In genomic region chr17:32174889-32175288, GRCh38 we compare ENCODE assay signal across 21 cellular contexts. TPM values are rescaled to one million over a fixed set of nuclear protein-coding genes. Genes with fewer than 3 reads are reported as not detected.
DNase-seq lines count a peak whose midpoint lies in the region; ATAC-seq and TF ChIP-seq lines count a peak whose summit lies in the region.
"Had no signal": no experiment of that assay in that cellular context is flagged by ENCODE, and none has a peak within 500 bp of the region (broad histone marks: within the 10 kb centered on the region; RNA-seq: fewer than 3 reads in every experiment).

No MANE protein-coding gene starts in this region.

- ATAC-seq in left lobe of liver (peak; percentile 40), HG03520 (IDR thresholded peaks at IDR 0.05; ENCODE audit: unreplicated experiment) (no peak)
- ATAC-seq: Panc1 had no signal

- H3K27ac ChIP-seq in dorsolateral prefrontal cortex, result peak overlapping the region in 24 of 59 donors; percentile 1 to 62 (median 32)
- H3K27ac ChIP-seq: 22Rv1 had no signal

- intact Hi-C loops in dorsolateral prefrontal cortex (cut with DNase I), result no loop called here

- DNase-seq in DMS 273 (lab: John Stamatoyannopoulos, UW; ENCODE audit: unreplicated experiment), result peak; percentile 8
- no peak for DNase-seq in DMS 273 treated with DMSO at 0.1 percent for 48 hours (lab: John Stamatoyannopoulos, UW)
- peak; percentile 11 for DNase-seq in Ammon's horn (ENCODE audit: low spot score)
- peak; percentile 69 for DNase-seq in NCI-H82 treated with DMSO at 0.1 percent for 48 hours (lab: John Stamatoyannopoulos, UW; ENCODE audit: unreplicated experiment)
- DNase-seq in left lobe of liver (ENCODE audit: low spot score), result no peak
- no peak for DNase-seq in dorsolateral prefrontal cortex
- DNase-seq in NCI-H2196 (lab: John Stamatoyannopoulos, UW; ENCODE audit: unreplicated experiment), result no peak
- DNase-seq: AML-193, COR-L47, DMS153, GF-D8, H9, Kasumi-1, MM.1S, NCI-H1092, NCI-H1436 treated with DMSO at 0.1 percent for 48 hours, NCI-H2029 treated with DMSO at 0.1 percent for 48 hours, NCI-H510A treated with DMSO at 0.1 percent for 48 hours had no signal

- H3K27me3 ChIP-seq in dorsolateral prefrontal cortex, result no peaks in the 10 kb centered on the region

- no peak overlapping the region for H3K4me3 ChIP-seq in dorsolateral prefrontal cortex

- TF ChIP-seq CTCF in dorsolateral prefrontal cortex (IDR thresholded peaks at IDR 0.05 in 54 of 56, conservative IDR thresholded peaks at IDR 0.05 in 2 of 56; ENCODE audit: low read depth in 1 of 56, partially characterized antibody in 56 of 56), result no peak

RNA-seq across cellular contexts. Expression of gene RHOT1, which starts 32.6 kb away (rescaled TPM):
- total RNA-seq in left lobe of liver (12.5 TPM), dorsolateral prefrontal cortex (100 to 1,000 TPM in 1 of 120 experiments, 10 to 100 TPM in 119; 56.2 to 102 (median 73.5) TPM)

Comparison
In these comparisons a context has a peak if more than half of its experiments do, and no peak if none do; other contexts are left out.
1. DNase-seq: peak in DMS 273 (single experiment), Ammon's horn (single experiment) and NCI-H82 treated with DMSO at 0.1 percent for 48 hours (single experiment); none in DMS 273 treated with DMSO at 0.1 percent for 48 hours (single experiment), left lobe of liver (single experiment), dorsolateral prefrontal cortex (0 of 10) and NCI-H2196 (single experiment).